Comparison of ENCODE assay signal across 8 cellular contexts in genomic region chr7:22350466-22351328, GRCh38. TPM values are rescaled to one million over a fixed set of nuclear protein-coding genes. Genes with fewer than 3 reads are reported as not detected.
DNase-seq lines count a peak whose midpoint lies in the region; ATAC-seq and TF ChIP-seq lines count a peak whose summit lies in the region.

No MANE protein-coding gene starts in this region.

- ATAC-seq in GM18505 (IDR thresholded peaks at IDR 0.05; ENCODE audit: unreplicated experiment), result peak; percentile 55
- ATAC-seq in HG02678 (IDR thresholded peaks at IDR 0.05; ENCODE audit: unreplicated experiment), result peak; percentile 48
- no peak for ATAC-seq in CD8-positive, alpha-beta T cell
- ATAC-seq in activated T-helper 17 cell treated with anti-CD3 and anti-CD28 coated beads, Interleukin-2, amount 50 U/mL, for 72 hours (replicated peaks), result no peak

- POLR2A ChIA-PET in CD8-positive, alpha-beta T cell (lab: Charles Lee), result no interaction called here

- intact Hi-C loops in CD8-positive, alpha-beta T cell (cut with DNase I, micrococcal nuclease), result no loop called here

- CTCF ChIA-PET in CD8-positive, alpha-beta T cell (lab: Charles Lee), result no interaction called here

- no peak for TF ChIP-seq RAD21 in liver (IDR thresholded peaks at IDR 0.05)

- DNase-seq in NCI-H774 (lab: John Stamatoyannopoulos, UW) (peak; percentile 34), NCI-H510A treated with DMSO at 0.1 percent for 48 hours (lab: John Stamatoyannopoulos, UW) (no peak), NCI-H524 treated with DMSO at 0.1 percent for 48 hours (lab: John Stamatoyannopoulos, UW) (no peak)
- DNase-seq in CD8-positive, alpha-beta T cell, result no peak

- TF ChIP-seq CTCF in liver (IDR thresholded peaks at IDR 0.05; ENCODE audit: low read depth, low read length, missing input control), result no peak
- TF ChIP-seq CTCF in CD8-positive, alpha-beta T cell (IDR thresholded peaks at IDR 0.05), result no peak

- H3K9me3 ChIP-seq in liver (ENCODE audit: control insufficient read depth in 4 of 4, low read length in 3 of 4), result no peaks in the 10 kb centered on the region
- H3K9me3 ChIP-seq in CD8-positive, alpha-beta T cell (ENCODE audit: low read length), result no peaks in the 10 kb centered on the region

- peak overlapping the region; percentile 70 to 80 for H3K27ac ChIP-seq in liver (ENCODE audit: low read depth in 1 of 2, low read length in 2 of 2)
- H3K27ac ChIP-seq in CD8-positive, alpha-beta T cell (ENCODE audit: low read depth, low read length), result no peak overlapping the region

- WGBS in liver, result 28% methylated on average over 2 of the region's 2 CpGs

- H3K4me3 ChIP-seq in liver (ENCODE audit: low read depth in 1 of 3, low read length in 3 of 3), result no peak overlapping the region
- no peak overlapping the region for H3K4me3 ChIP-seq in CD8-positive, alpha-beta T cell (ENCODE audit: low read depth, low read length)

- peaks cover 19% of the 10 kb centered on the region for H3K27me3 Mint-ChIP-seq in CD8-positive, alpha-beta T cell (ENCODE audit: low read depth)
- H3K27me3 Mint-ChIP-seq in activated T-helper 17 cell treated with anti-CD3 and anti-CD28 coated beads, Interleukin-2, amount 50 U/mL, for 72 hours, result peaks cover 28% of the 10 kb centered on the region

- H3K4me1 Mint-ChIP-seq in CD8-positive, alpha-beta T cell (ENCODE audit: low read depth), result no peaks in the 10 kb centered on the region
- H3K4me1 Mint-ChIP-seq in activated T-helper 17 cell treated with anti-CD3 and anti-CD28 coated beads, Interleukin-2, amount 50 U/mL, for 72 hours, result no peaks in the 10 kb centered on the region

- no peaks in the 10 kb centered on the region for H3K36me3 ChIP-seq in liver (ENCODE audit: control insufficient read depth in 4 of 4, insufficient read depth in 3 of 4, low read depth in 1 of 4, low read length in 3 of 4)
- H3K36me3 ChIP-seq in CD8-positive, alpha-beta T cell (ENCODE audit: insufficient read depth, low read length), result no peaks in the 10 kb centered on the region

- H3K9me3 Mint-ChIP-seq in CD8-positive, alpha-beta T cell, result peaks cover 10% of the 10 kb centered on the region
- H3K9me3 Mint-ChIP-seq in activated T-helper 17 cell treated with anti-CD3 and anti-CD28 coated beads, Interleukin-2, amount 50 U/mL, for 72 hours, result peaks cover 3% of the 10 kb centered on the region

- TF ChIP-seq POLR2A in GM18505 (IDR thresholded peaks at IDR 0.05; ENCODE audit: borderline replicate concordance, extremely low read depth, insufficient read depth, insufficient read length), result no peak

- H3K4me1 ChIP-seq in liver (ENCODE audit: control insufficient read depth in 4 of 4, insufficient read depth in 4 of 4, low read length in 3 of 4), result peaks cover 0 to 31% (median 5%) of the 10 kb centered on the region in 4 donors
- no peaks in the 10 kb centered on the region for H3K4me1 ChIP-seq in CD8-positive, alpha-beta T cell (ENCODE audit: insufficient read depth, low read length)

- no peak overlapping the region for H3K4me3 Mint-ChIP-seq in CD8-positive, alpha-beta T cell
- no peak overlapping the region for H3K4me3 Mint-ChIP-seq in activated T-helper 17 cell treated with anti-CD3 and anti-CD28 coated beads, Interleukin-2, amount 50 U/mL, for 72 hours

- H3K9ac ChIP-seq in liver (ENCODE audit: low read depth in 1 of 2, low read length in 2 of 2), result peak overlapping the region in 1 of 2 donors; percentile 42

- no peaks in the 10 kb centered on the region for H3K27me3 ChIP-seq in liver (ENCODE audit: control insufficient read depth in 4 of 4, insufficient read depth in 4 of 4, low read length in 3 of 4)
- H3K27me3 ChIP-seq in CD8-positive, alpha-beta T cell (ENCODE audit: insufficient read depth, low read length), result no peaks in the 10 kb centered on the region

- no peak overlapping the region for H3K27ac Mint-ChIP-seq in CD8-positive, alpha-beta T cell
- H3K27ac Mint-ChIP-seq in activated T-helper 17 cell treated with anti-CD3 and anti-CD28 coated beads, Interleukin-2, amount 50 U/mL, for 72 hours, result no peak overlapping the region

- no peaks in the 10 kb centered on the region for H3K36me3 Mint-ChIP-seq in CD8-positive, alpha-beta T cell
- H3K36me3 Mint-ChIP-seq in activated T-helper 17 cell treated with anti-CD3 and anti-CD28 coated beads, Interleukin-2, amount 50 U/mL, for 72 hours (ENCODE audit: low read depth), result no peaks in the 10 kb centered on the region

TF ChIP-seq in liver, 16 proteins besides CTCF, POLR2A, EP300 and RAD21:
- TF ChIP-seq JUND (IDR thresholded peaks at IDR 0.05), result peak; percentile 85 to 94
- no peak for TF ChIP-seq MAX (IDR thresholded peaks at IDR 0.05)
- TF ChIP-seq HNF4A (conservative IDR thresholded peaks at IDR 0.05), result peak; percentile 17 to 44
- TF ChIP-seq HNF4G (IDR thresholded peaks at IDR 0.05), result no peak
- peak; percentile 47 for TF ChIP-seq SP1 (IDR thresholded peaks at IDR 0.05)
- peak; percentile 35 for TF ChIP-seq FOXA2 (IDR thresholded peaks at IDR 0.05)
- TF ChIP-seq ZBTB33 (IDR thresholded peaks at IDR 0.05), result no peak
- peak; percentile 92 for TF ChIP-seq YY1 (IDR thresholded peaks at IDR 0.05)
- no peak for TF ChIP-seq NR2F2 (IDR thresholded peaks at IDR 0.05)
- no peak for TF ChIP-seq FOXA1 (IDR thresholded peaks at IDR 0.05)
- no peak for TF ChIP-seq GABPA (IDR thresholded peaks at IDR 0.05 in 1 of 2, conservative IDR thresholded peaks at IDR 0.05 in 1 of 2)
- no peak for TF ChIP-seq REST (IDR thresholded peaks at IDR 0.05)
- peak; percentile 14 to 35 for TF ChIP-seq RXRA (IDR thresholded peaks at IDR 0.05)
- TF ChIP-seq EGR1 (IDR thresholded peaks at IDR 0.05; ENCODE audit: low read depth in 2 of 2), result no peak
- peak; percentile 53 for TF ChIP-seq ATF3 (IDR thresholded peaks at IDR 0.05)

RNA-seq across cellular contexts. Expression of gene RAPGEF5, which starts 6.3 kb away (rescaled TPM):
- 10 to 100 TPM; 16.4 to 54.8 TPM for total RNA-seq in liver
- polyA plus RNA-seq in liver, result 1 to 10 TPM; 7.1 to 9.5 TPM
- under 1 TPM; 0.71 to 0.72 TPM for total RNA-seq in CD8-positive, alpha-beta T cell
- under 1 TPM; 0.26 to 0.56 TPM for total RNA-seq in activated T-helper 17 cell treated with anti-CD3 and anti-CD28 coated beads, Interleukin-2, amount 50 U/mL, for 72 hours

Comparison
In these comparisons a context has a peak if more than half of its experiments do, and no peak if none do; other contexts are left out.
1. ATAC-seq: peak in GM18505 (single experiment) and HG02678 (single experiment); none in CD8-positive, alpha-beta T cell (single experiment) and activated T-helper 17 cell treated with anti-CD3 and anti-CD28 coated beads, Interleukin-2, amount 50 U/mL, for 72 hours (single experiment).
2. RNA of gene RAPGEF5, which starts 6.3 kb away (total RNA-seq): 16.4 to 54.8 TPM in liver; 0.71 to 0.72 TPM in CD8-positive, alpha-beta T cell and 0.26 to 0.56 TPM in activated T-helper 17 cell treated with anti-CD3 and anti-CD28 coated beads, Interleukin-2, amount 50 U/mL, for 72 hours; every median in the first group is over 10 times any median in the second.